Comparison of ENCODE assay signal across 28 cellular contexts in genomic region chr11:86018249-86018648, GRCh38.
"Had no signal": no experiment of that assay in that cellular context is flagged by ENCODE, and none has a peak within 500 bp of the region (broad histone marks: within the 10 kb centered on the region; RNA-seq: fewer than 3 reads in every experiment).

No MANE protein-coding gene starts in this region.

- H3K27me3 Mint-ChIP-seq: progenitor cell of endocrine pancreas; stimulated activated naive B cell treated with anti-CD40 and anti-IgM and Interleukin-4, amounts not matched to agents 10 μg/mL and 1 μg/mL and 100 μg/mL, for 72 hours; stimulated activated naive CD8-positive, alpha-beta T cell treated with anti-CD3 and anti-CD28 coated beads, Interleukin-15, Interleukin-2, amounts not matched to agents 100 ng/mL and 50 ng/mL, for 24 hours had no signal

- FAIRE-seq: small intestine, urothelium cell line had no signal

- H3K4me3 ChIP-seq: neural progenitor cell, ovary, psoas muscle, right lobe of liver, sigmoid colon, stomach, thoracic aorta, thyroid gland, tibial nerve, upper lobe of left lung, vagina had no signal

- H3K4me2 ChIP-seq: neural progenitor cell had no signal

- H3K9me3 Mint-ChIP-seq: stimulated activated effector memory CD8-positive, alpha-beta T cell treated with anti-CD3 and anti-CD28 coated beads, Interleukin-12 subunit alpha, Interleukin-12 subunit beta, amount 100 ng/mL, for 72 hours; stimulated activated naive B cell treated with anti-CD40 and anti-IgM and Interleukin-4, amounts not matched to agents 10 μg/mL and 1 μg/mL and 100 μg/mL, for 72 hours; stimulated activated naive CD8-positive, alpha-beta T cell treated with anti-CD3 and anti-CD28 coated beads, Interleukin-15, Interleukin-2, amounts not matched to agents 100 ng/mL and 50 ng/mL, for 24 hours had no signal

- H3K27ac Mint-ChIP-seq: nephron; neural progenitor cell; progenitor cell of endocrine pancreas; stimulated activated effector memory CD8-positive, alpha-beta T cell treated with anti-CD3 and anti-CD28 coated beads, Interleukin-12 subunit alpha, Interleukin-12 subunit beta, amount 100 ng/mL, for 72 hours; stimulated activated naive B cell treated with anti-CD40 and anti-IgM and Interleukin-4, amounts not matched to agents 10 μg/mL and 1 μg/mL and 100 μg/mL, for 72 hours; stimulated activated naive CD8-positive, alpha-beta T cell treated with anti-CD3 and anti-CD28 coated beads, Interleukin-15, Interleukin-2, amounts not matched to agents 100 ng/mL and 50 ng/mL, for 24 hours had no signal

- H3K27ac ChIP-seq: neural progenitor cell, ovary, parathyroid adenoma, psoas muscle, right lobe of liver, sigmoid colon, stomach, thoracic aorta, thyroid gland, tibial nerve, upper lobe of left lung, vagina had no signal

- H3K4me1 Mint-ChIP-seq: neural progenitor cell had no signal

- ATAC-seq: psoas muscle; right cardiac atrium; right lobe of liver; stimulated activated effector memory CD8-positive, alpha-beta T cell treated with anti-CD3 and anti-CD28 coated beads, Interleukin-12 subunit alpha, Interleukin-12 subunit beta, amount 100 ng/mL, for 72 hours; stimulated activated naive B cell treated with anti-CD40 and anti-IgM and Interleukin-4, amounts not matched to agents 10 μg/mL and 1 μg/mL and 100 μg/mL, for 72 hours had no signal

- H3K9ac ChIP-seq: neural progenitor cell, parathyroid adenoma had no signal

- H3K9me3 ChIP-seq: ovary, psoas muscle, right lobe of liver, stomach, thoracic aorta, thyroid gland, tibial nerve, upper lobe of left lung, vagina had no signal

- H3K4me1 ChIP-seq: neural progenitor cell, parathyroid adenoma had no signal

- H3K36me3 ChIP-seq: ovary, thyroid gland had no signal

- DNase-seq: occipital lobe; ovary; posterior cingulate gyrus; psoas muscle; right cardiac atrium; right lobe of liver; sigmoid colon; small intestine; stimulated activated CD4-positive, alpha-beta T cell treated with anti-CD3 and anti-CD28 coated beads, Interleukin-15, amount 100 ng/mL, for 24 hours; stimulated activated CD4-positive, alpha-beta T cell treated with anti-CD3 and anti-CD28 coated beads, Interleukin-2, amount 100 ng/mL, for 24 hours; stimulated activated CD4-positive, alpha-beta T cell treated with anti-CD3 and anti-CD28 coated beads, Interleukin-2, amount 100 ng/mL, for 48 hours; stimulated activated CD4-positive, alpha-beta T cell treated with anti-CD3 and anti-CD28 coated beads, Interleukin-4, amount 100 ng/mL, for 24 hours; stimulated activated naive B cell treated with anti-CD40 and anti-IgM and Interleukin-4, amounts not matched to agents 10 μg/mL and 1 μg/mL and 100 μg/mL, for 72 hours; stimulated activated naive CD4-positive, alpha-beta T cell treated with Interleukin-2 at 50 U/mL for 16 hours; stomach; thyroid gland; trophoblast cell; upper lobe of left lung had no signal

- H2AFZ ChIP-seq: neural progenitor cell, parathyroid adenoma had no signal

- H3K27me3 ChIP-seq: neural progenitor cell, ovary, right lobe of liver, sigmoid colon, stomach, thyroid gland, tibial nerve, upper lobe of left lung, vagina had no signal

- H3K4me3 Mint-ChIP-seq: nephron; neural progenitor cell; stimulated activated effector memory CD8-positive, alpha-beta T cell treated with anti-CD3 and anti-CD28 coated beads, Interleukin-12 subunit alpha, Interleukin-12 subunit beta, amount 100 ng/mL, for 72 hours; stimulated activated naive B cell treated with anti-CD40 and anti-IgM and Interleukin-4, amounts not matched to agents 10 μg/mL and 1 μg/mL and 100 μg/mL, for 72 hours; stimulated activated naive CD8-positive, alpha-beta T cell treated with anti-CD3 and anti-CD28 coated beads, Interleukin-15, Interleukin-2, amounts not matched to agents 100 ng/mL and 50 ng/mL, for 24 hours had no signal

- H3K79me2 ChIP-seq: parathyroid adenoma had no signal
